Comparison of ENCODE assay signal across 9 cellular contexts in genomic region chr6:107490568-107491058, GRCh38. TPM values are rescaled to one million over a fixed set of nuclear protein-coding genes. Genes with fewer than 3 reads are reported as not detected.
DNase-seq lines count a peak whose midpoint lies in the region; ATAC-seq, FAIRE-seq and TF ChIP-seq lines count a peak whose summit lies in the region.
"Had no signal": no experiment of that assay in that cellular context is flagged by ENCODE, and none has a peak within 500 bp of the region (broad histone marks: within the 10 kb centered on the region; RNA-seq: fewer than 3 reads in every experiment).

No MANE protein-coding gene starts in this region.

- no peak for FAIRE-seq in A549 (lab: Jason Lieb, UNC)
- no peak for FAIRE-seq in kidney (lab: Jason Lieb, UNC)
- FAIRE-seq: GM18507 had no signal

- H3K27ac Mint-ChIP-seq in HFFc6 = no peak overlapping the region

- no peak for TF ChIP-seq CTCF in A549 (IDR thresholded peaks at IDR 0.05)
- TF ChIP-seq CTCF in HFFc6 (IDR thresholded peaks at IDR 0.05) = no peak
- no peak for TF ChIP-seq CTCF in adrenal gland (IDR thresholded peaks at IDR 0.05)
- TF ChIP-seq CTCF in kidney (IDR thresholded peaks at IDR 0.05; ENCODE audit: borderline replicate concordance, extremely low read depth, insufficient read depth) = no peak
- no peak for TF ChIP-seq CTCF in stomach (IDR thresholded peaks at IDR 0.05)

- H3K4me1 Mint-ChIP-seq in HFFc6 (ENCODE audit: low read depth) = peaks cover 14% of the 10 kb centered on the region

- H3K36me3 ChIP-seq in adrenal gland (replicated peaks in 1 of 2) (no peaks in the 10 kb centered on the region), kidney (ENCODE audit: control insufficient read depth in 1 of 2, insufficient read depth in 2 of 2, low read length in 2 of 2) (no peaks in the 10 kb centered on the region), stomach (no peaks in the 10 kb centered on the region)

- CTCF ChIA-PET in A549 (lab: Yijun Ruan, JAX) = interaction anchor here (1.1 to 1.3 kb wide), 2 partner anchors 15 to 31 kb away, joined by 3 to 4 read pairs; partner anchors contain the start of gene PDSS2

- H3K4me1 ChIP-seq in A549 = no peaks in the 10 kb centered on the region
- peaks cover 25 to 51% of the 10 kb centered on the region in 2 donors for H3K4me1 ChIP-seq in adrenal gland (replicated peaks in 1 of 2)
- peaks cover 10 to 21% of the 10 kb centered on the region in 2 donors for H3K4me1 ChIP-seq in kidney (ENCODE audit: control insufficient read depth in 1 of 2, insufficient read depth in 1 of 2, low read depth in 1 of 2, low read length in 2 of 2)
- H3K4me1 ChIP-seq in stomach = peaks cover 40 to 70% (median 58%) of the 10 kb centered on the region in 4 donors

- peak overlapping the region; percentile 86 for H3K4me3 Mint-ChIP-seq in HFFc6

- H3K36me3 Mint-ChIP-seq in HFFc6 (ENCODE audit: low read depth) = no peaks in the 10 kb centered on the region

- H3K27me3 ChIP-seq in adrenal gland = no peaks in the 10 kb centered on the region
- peaks cover 0 to 58% (median 18%) of the 10 kb centered on the region in 3 donors for H3K27me3 ChIP-seq in stomach

- no peak for TF ChIP-seq POLR2A in A549 (IDR thresholded peaks at IDR 0.05; ENCODE audit: low read length)
- no peak for TF ChIP-seq POLR2A in adrenal gland (IDR thresholded peaks at IDR 0.05)
- TF ChIP-seq POLR2A in stomach (IDR thresholded peaks at IDR 0.05) = no peak

- H3K4me3 ChIP-seq in A549 = peak overlapping the region; percentile 85
- peak overlapping the region; percentile 57 to 93 (median 82) for H3K4me3 ChIP-seq in adrenal gland
- peak overlapping the region; percentile 82 to 86 for H3K4me3 ChIP-seq in kidney (ENCODE audit: low read length in 2 of 2)
- peak overlapping the region; percentile 68 to 94 (median 78) for H3K4me3 ChIP-seq in stomach

- ATAC-seq in A549 (peak in 1 of 2 experiments; percentile 25; a peak in 3 of 6 replicates), GM21717 (IDR thresholded peaks at IDR 0.05; ENCODE audit: unreplicated experiment) (no peak), HG02571 (IDR thresholded peaks at IDR 0.05; ENCODE audit: unreplicated experiment) (no peak), GM18870 (IDR thresholded peaks at IDR 0.05; ENCODE audit: unreplicated experiment) (no peak)

- no peaks in the 10 kb centered on the region for H3K9me3 Mint-ChIP-seq in HFFc6

- 2% methylated on average over 16 of the region's 28 CpGs for WGBS in A549 (ENCODE audit: missing lambda C conversion rate)
- WGBS in adrenal gland, 4 donors = 0 to 1% (median 1%) methylated on average over 17 to 28 of the region's 28 CpGs
- WGBS in stomach, 5 donors = 0 to 2% (median 1%) methylated on average over 25 to 28 of the region's 28 CpGs

- H3K27ac ChIP-seq in A549 (peak overlapping the region; percentile 51 to 92; a peak in 5 of 6 replicates), adrenal gland (peak overlapping the region; percentile 56 to 91 (median 77)), kidney (ENCODE audit: low read depth in 2 of 2, low read length in 2 of 2) (peak overlapping the region; percentile 2 to 62), stomach (peak overlapping the region; percentile 75 to 89 (median 79))

- TF ChIP-seq EP300 in A549 (IDR thresholded peaks at IDR 0.05) (no peak), stomach (IDR thresholded peaks at IDR 0.05) (no peak)

- peak overlapping the region; percentile 1 to 21 for H3K9ac ChIP-seq in kidney (ENCODE audit: low read length in 2 of 2)

- no peak for TF ChIP-seq RAD21 in A549 (conservative IDR thresholded peaks at IDR 0.05 in 1 of 2, IDR thresholded peaks at IDR 0.05 in 1 of 2)

- intact Hi-C loops in adrenal gland (cut with DNase I) (loop anchor here in 1 of 2 donors (10.0 kb wide), 1 partner anchor 144 kb away; no protein-coding TSS in a partner anchor), kidney (cut with DNase I) (no loop called here), stomach (cut with DNase I; ENCODE audit: low total_unique reads) (no loop called here)

- no peaks in the 10 kb centered on the region for H3K9me3 ChIP-seq in A549
- no peaks in the 10 kb centered on the region for H3K9me3 ChIP-seq in adrenal gland (replicated peaks in 1 of 3)
- H3K9me3 ChIP-seq in kidney (ENCODE audit: control insufficient read depth in 1 of 2, low read length in 2 of 2) = no peaks in the 10 kb centered on the region
- H3K9me3 ChIP-seq in stomach = no peaks in the 10 kb centered on the region

- DNase-seq in A549 (ENCODE audit: low read depth in 1 of 2, low spot score in 1 of 2) = no peak
- DNase-seq in HFFc6 = no peak
- DNase-seq in adrenal gland = peak in 5 of 7 donors; percentile 14 to 57 (median 31)
- DNase-seq in kidney = no peak
- no peak for DNase-seq in stomach

- peak overlapping the region; percentile 99 for H3K4me2 ChIP-seq in A549

- peaks cover 40% of the 10 kb centered on the region for H3K27me3 Mint-ChIP-seq in HFFc6 (ENCODE audit: insufficient read depth)

- POLR2A ChIA-PET in A549 (lab: Yijun Ruan, JAX) = no interaction called here

TF ChIP-seq in A549, 52 proteins besides CTCF, POLR2A, EP300 and RAD21:
- peak; percentile 37; the same call in 1 of the 2 replicates for TF ChIP-seq PHF8 (IDR thresholded peaks at IDR 0.05; ENCODE audit: borderline replicate concordance, low read depth)
- no peak for TF ChIP-seq HOXB13 (CRISPR knock-in tag; IDR thresholded peaks at IDR 0.05; ENCODE audit: low read depth)
TF ChIP-seq in A549: peak in this region for 1.

RNA-seq across cellular contexts. Expression of gene SOBP, which starts 0.7 kb away (rescaled TPM):
- polyA plus RNA-seq in A549 (2011; rRNA removed) (0.18 and 0.33 TPM in 2 replicates), A549 (2017; fragmentation: RNase III; extraction: RNeasy Plus Mini Kit Qiagen cat#74134 plus additional on column Dnase treatment) (0.51 to 0.54 TPM (median 0.53 TPM) in 3 replicates), adrenal gland (10 to 100 TPM in 1 of 3 donors, 1 to 10 TPM in 2; 5.6 to 13.9 (median 9.7) TPM), kidney (ENCODE audit: insufficient read depth, low read depth, low replicate concordance) (5.4 TPM), stomach (1 to 10 TPM; 2.4 to 3.7 (median 3.1) TPM)
- polyA plus RNA-seq in A549 (2012; cell fraction: cytosol; rRNA removed) = 0.30 and 0.34 TPM in 2 replicates
- 0.54 and 0.86 TPM in 2 replicates for polyA plus RNA-seq in A549 (2012; cell fraction: nucleus; rRNA removed)
- polyA minus RNA-seq in A549 (2011; rRNA and poly(A)+ RNA removed) = 0.29 and 0.58 TPM in 2 replicates
- under 1 TPM in 5 of 6 experiments, not detected in 1; 0.09 to 0.50 (median 0.15) TPM for total RNA-seq in HFFc6 (2021; fragmentation: NEBNext Ultra II Directional; extraction: Animal tissue kit (Norgen Biotek cat#: 25700))
- total RNA-seq in adrenal gland (10 to 100 TPM in 6 of 8 donors, 1 to 10 TPM in 2; 7.4 to 25.6 (median 15.1) TPM), kidney (9.5 TPM), stomach (10 to 100 TPM in 1 of 5 donors, 1 to 10 TPM in 3, under 1 TPM in 1; 0.58 to 16.9 (median 7.1) TPM)

RNA-seq across cellular contexts. Expression of gene PDSS2, which starts 31.2 kb away (rescaled TPM):
- polyA plus RNA-seq in A549 (2011; rRNA removed) (17.2 and 17.3 TPM in 2 replicates), A549 (2017; fragmentation: RNase III; extraction: RNeasy Plus Mini Kit Qiagen cat#74134 plus additional on column Dnase treatment) (7.2 to 7.9 TPM (median 7.6 TPM) in 3 replicates), adrenal gland (10 to 100 TPM in 1 of 3 donors, 1 to 10 TPM in 2; 6.4 to 27.4 (median 6.6) TPM), kidney (ENCODE audit: insufficient read depth, low read depth, low replicate concordance) (20.7 TPM), stomach (1 to 10 TPM; 5.6 to 9.8 (median 7.7) TPM)
- 5.4 and 7.6 TPM in 2 replicates for polyA plus RNA-seq in A549 (2012; cell fraction: cytosol; rRNA removed)
- 4.9 and 5.1 TPM in 2 replicates for polyA plus RNA-seq in A549 (2012; cell fraction: nucleus; rRNA removed)
- 21.7 and 24.9 TPM in 2 replicates for polyA minus RNA-seq in A549 (2011; rRNA and poly(A)+ RNA removed)
- 10 to 100 TPM; 13.3 to 16.9 (median 14.6) TPM for total RNA-seq in HFFc6 (2021; fragmentation: NEBNext Ultra II Directional; extraction: Animal tissue kit (Norgen Biotek cat#: 25700))
- total RNA-seq in adrenal gland (10 to 100 TPM; 24.1 to 39.8 (median 28.4) TPM), kidney (16.4 TPM), stomach (10 to 100 TPM in 3 of 5 donors, 1 to 10 TPM in 1, not detected in 1; 4.5 to 26.1 (median 11.5) TPM)

Comparison
In these comparisons a context has a peak if more than half of its experiments do, and no peak if none do; other contexts are left out.
1. DNase-seq: peak in adrenal gland (5 of 7); none in A549 (0 of 2), HFFc6 (single experiment), kidney (single experiment) and stomach (single experiment).
2. Peak in every context shown above with its lines, with median percentiles within 50 percentile points of each other: H3K27ac ChIP-seq and H3K4me3 ChIP-seq.